Comparison of ENCODE assay signal across 8 cellular contexts in the genomic region with DNA sequence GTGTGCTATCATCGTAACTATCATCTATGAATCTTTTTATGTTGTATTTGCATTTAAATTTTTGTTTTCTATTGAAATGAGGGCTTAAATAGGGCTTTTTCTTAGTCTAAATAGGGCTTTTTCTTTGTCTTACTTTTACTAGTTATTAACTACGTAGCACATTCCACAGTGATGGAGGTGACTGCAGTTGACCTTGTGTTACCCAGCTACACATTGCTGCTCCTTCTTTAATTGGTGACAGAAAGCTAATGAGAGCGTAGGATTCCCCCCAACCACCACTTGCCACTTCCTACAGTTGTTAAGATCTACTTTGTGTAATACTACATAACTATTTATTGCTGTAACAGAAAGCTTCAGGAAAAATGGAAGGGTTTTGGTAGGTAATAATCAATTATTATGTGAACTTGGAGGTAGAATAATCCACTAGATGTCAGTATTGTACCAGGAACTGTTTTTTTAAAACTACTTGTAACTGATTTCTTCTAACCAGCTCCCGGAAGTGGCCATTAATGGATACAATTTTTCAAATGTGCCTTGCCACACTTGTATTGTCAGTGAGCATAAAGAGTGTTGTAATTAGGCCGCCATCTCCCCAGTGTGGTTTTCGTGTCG. TPM values are rescaled to one million over a fixed set of nuclear protein-coding genes. Genes with fewer than 3 reads are reported as not detected.
DNase-seq lines count a peak whose midpoint lies in the region; ATAC-seq and TF ChIP-seq lines count a peak whose summit lies in the region.

No MANE protein-coding gene starts in this region.

- no peak overlapping the region for H2BK5ac ChIP-seq in mesendoderm (ENCODE audit: low read length)

- no peak overlapping the region for H3K4ac ChIP-seq in mesendoderm (ENCODE audit: low read depth, low read length)

- no peak overlapping the region for H3K9ac ChIP-seq in mesendoderm (ENCODE audit: low read length)

- H3K4me2 ChIP-seq in mesendoderm (ENCODE audit: low read length) = no peak overlapping the region

- no peak overlapping the region for H3K23ac ChIP-seq in mesendoderm (ENCODE audit: low read length)

- DNase-seq in GM06990 (ENCODE audit: extremely low read depth, insufficient read length) (no peak), NCI-H446 (lab: John Stamatoyannopoulos, UW) (peak; percentile 14 to 37), cerebellar cortex (ENCODE audit: low spot score) (peak; percentile 55), mesendoderm (peak; percentile 24), GM19240 (ENCODE audit: insufficient read length, low spot score) (no peak), mucosa of gallbladder (ENCODE audit: low spot score) (no peak)
- no peak for DNase-seq in activated CD4-positive, alpha-beta T cell treated with anti-CD3 and anti-CD28 coated beads for 4 hours

- H3K27me3 ChIP-seq in GM06990 (replicated peaks; ENCODE audit: control insufficient read depth, insufficient read depth, low read length) (no peaks in the 10 kb centered on the region), mesendoderm (ENCODE audit: insufficient read depth, low read length, poor library complexity) (no peaks in the 10 kb centered on the region)

- no peak overlapping the region for H3K18ac ChIP-seq in mesendoderm (ENCODE audit: low read length)

- no peak overlapping the region for H3K56ac ChIP-seq in mesendoderm (ENCODE audit: low read length)

- peak; percentile 49 for ATAC-seq in HG02798 (IDR thresholded peaks at IDR 0.05; ENCODE audit: poor library complexity, unreplicated experiment)

- H3K27ac ChIP-seq in mesendoderm (ENCODE audit: low read depth, low read length) = no peak overlapping the region

- H2BK15ac ChIP-seq in mesendoderm (replicated peaks; ENCODE audit: low read depth) = no peak overlapping the region

- H2BK120ac ChIP-seq in mesendoderm (ENCODE audit: low read depth, low read length) = no peak overlapping the region

- whole genome bisulfite sequencing in mesendoderm (ENCODE audit: extremely low coverage, insufficient coverage, low lambda C conversion rate) = no CpG with 5 or more reads among the region's 7 CpGs

- H3K4me1 ChIP-seq in mesendoderm (ENCODE audit: control insufficient read depth, low read depth, low read length) = no peaks in the 10 kb centered on the region

- H4K5ac ChIP-seq in mesendoderm (ENCODE audit: low read length) = no peak overlapping the region

- no peak overlapping the region for H3K4me3 ChIP-seq in GM06990 (replicated peaks; ENCODE audit: low read depth, low read length)
- no peak overlapping the region for H3K4me3 ChIP-seq in mesendoderm (ENCODE audit: low read length)

- H3K79me1 ChIP-seq in mesendoderm (ENCODE audit: low read length) = no peaks in the 10 kb centered on the region

- peak; percentile 41 for TF ChIP-seq CTCF in GM06990 (IDR thresholded peaks at IDR 0.05; ENCODE audit: insufficient read depth, low read length, poor library complexity, severe bottlenecking)

- H3K36me3 ChIP-seq in GM06990 (ENCODE audit: control insufficient read depth, insufficient read depth, low read length) (peaks cover 16% of the 10 kb centered on the region), mesendoderm (ENCODE audit: control insufficient read depth, insufficient read depth, low read length) (peaks cover 5% of the 10 kb centered on the region)

- no peak overlapping the region for H4K8ac ChIP-seq in mesendoderm (ENCODE audit: low read depth, low read length)

- no peak overlapping the region for H2AK5ac ChIP-seq in mesendoderm (ENCODE audit: low read length)

- H3K79me2 ChIP-seq in mesendoderm (ENCODE audit: control insufficient read depth, insufficient read depth, low read length) = no peaks in the 10 kb centered on the region

RNA-seq across cellular contexts. Expression of a gene that starts 18.0 kb away (rescaled TPM):
- 52.5 TPM for polyA plus RNA-seq in mesendoderm (2013, experiment 1 of 2)
- polyA plus RNA-seq in mesendoderm (2013, experiment 2 of 2) = 48.4 TPM
- 42.9 TPM for total RNA-seq in mucosa of gallbladder

RNA-seq across cellular contexts. Expression of a gene that starts 18.1 kb away (rescaled TPM):
- 6.2 TPM for polyA plus RNA-seq in mesendoderm (2013, experiment 1 of 2)
- polyA plus RNA-seq in mesendoderm (2013, experiment 2 of 2) = 6.5 TPM
- 5.5 TPM for total RNA-seq in mucosa of gallbladder

RNA-seq across cellular contexts. Expression of a gene that starts 36.0 kb away (rescaled TPM):
- 0.55 TPM for polyA plus RNA-seq in mesendoderm (2013, experiment 1 of 2)
- polyA plus RNA-seq in mesendoderm (2013, experiment 2 of 2) = 0.70 TPM
- not detected for total RNA-seq in mucosa of gallbladder

Comparison
In these comparisons a context has a peak if more than half of its experiments do, and no peak if none do; other contexts are left out.
1. DNase-seq: peak in NCI-H446 (2 of 2), cerebellar cortex (single experiment) and mesendoderm (single experiment); none in GM06990 (single experiment), GM19240 (single experiment), activated CD4-positive, alpha-beta T cell treated with anti-CD3 and anti-CD28 coated beads for 4 hours (0 of 2) and mucosa of gallbladder (single experiment).